Comparison of ENCODE assay signal across 1 cellular context in genomic region chr3:51717446-51717845, GRCh38.
TF ChIP-seq lines count a peak whose summit lies in the region.

No MANE protein-coding gene starts in this region.

TF ChIP-seq in HepG2, 621 proteins besides CTCF, POLR2A, EP300 and RAD21:
- TF ChIP-seq SRY (CRISPR knock-in tag; IDR thresholded peaks at IDR 0.05) (no peak), MLXIP (CRISPR knock-in tag; IDR thresholded peaks at IDR 0.05; ENCODE audit: borderline replicate concordance) (no peak), ZHX2 (IDR thresholded peaks at IDR 0.05; ENCODE audit: low read depth) (no peak), ZHX2 (CRISPR knock-in tag; IDR thresholded peaks at IDR 0.05; ENCODE audit: borderline replicate concordance) (no peak), ZNF274 (CRISPR knock-in tag; IDR thresholded peaks at IDR 0.05) (no peak), MLX (CRISPR knock-in tag; IDR thresholded peaks at IDR 0.05) (no peak)
TF ChIP-seq in HepG2: peak in this region for 0.
